Comparison of ENCODE assay signal across 1 cellular context in the genomic region with DNA sequence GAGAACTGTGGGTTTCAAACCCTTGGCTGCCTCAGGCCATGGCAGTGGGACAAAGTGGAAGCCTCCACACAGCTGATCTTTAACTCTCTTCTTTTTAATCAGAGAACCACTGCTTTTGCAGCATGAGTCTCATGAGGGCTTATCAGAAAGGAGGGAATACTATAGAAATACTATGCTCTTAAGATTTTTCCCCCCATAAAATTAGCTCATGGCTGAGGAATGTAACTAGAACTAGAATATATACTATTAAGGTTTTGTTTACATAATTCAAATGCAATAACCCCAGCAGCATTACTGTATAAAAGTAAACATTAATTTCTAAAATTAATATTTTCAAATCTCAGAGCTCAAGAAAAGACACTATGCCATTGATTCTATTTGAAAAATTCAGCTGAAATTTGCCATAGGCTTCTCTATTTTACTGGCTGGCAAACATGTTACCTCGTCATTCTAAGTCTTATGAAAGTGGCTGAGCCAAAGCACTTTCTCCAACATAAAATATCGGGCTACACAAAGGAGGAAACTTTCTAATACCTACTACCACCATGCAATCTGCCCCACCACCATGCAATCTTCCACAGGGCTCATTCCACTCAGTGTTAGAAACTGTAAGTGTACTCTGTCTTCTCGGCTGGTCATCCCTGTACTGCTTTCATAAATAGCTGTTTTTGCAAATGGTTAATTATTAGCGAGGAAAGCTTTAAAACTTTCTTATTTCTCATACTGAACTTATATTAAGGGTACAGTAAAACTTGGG.
TF ChIP-seq lines count a peak whose summit lies in the region.

No MANE protein-coding gene starts in this region.

TF ChIP-seq in GM23338, 12 proteins besides CTCF, POLR2A, EP300 and RAD21 (continued from another document):
- TF ChIP-seq, protein P1, sequence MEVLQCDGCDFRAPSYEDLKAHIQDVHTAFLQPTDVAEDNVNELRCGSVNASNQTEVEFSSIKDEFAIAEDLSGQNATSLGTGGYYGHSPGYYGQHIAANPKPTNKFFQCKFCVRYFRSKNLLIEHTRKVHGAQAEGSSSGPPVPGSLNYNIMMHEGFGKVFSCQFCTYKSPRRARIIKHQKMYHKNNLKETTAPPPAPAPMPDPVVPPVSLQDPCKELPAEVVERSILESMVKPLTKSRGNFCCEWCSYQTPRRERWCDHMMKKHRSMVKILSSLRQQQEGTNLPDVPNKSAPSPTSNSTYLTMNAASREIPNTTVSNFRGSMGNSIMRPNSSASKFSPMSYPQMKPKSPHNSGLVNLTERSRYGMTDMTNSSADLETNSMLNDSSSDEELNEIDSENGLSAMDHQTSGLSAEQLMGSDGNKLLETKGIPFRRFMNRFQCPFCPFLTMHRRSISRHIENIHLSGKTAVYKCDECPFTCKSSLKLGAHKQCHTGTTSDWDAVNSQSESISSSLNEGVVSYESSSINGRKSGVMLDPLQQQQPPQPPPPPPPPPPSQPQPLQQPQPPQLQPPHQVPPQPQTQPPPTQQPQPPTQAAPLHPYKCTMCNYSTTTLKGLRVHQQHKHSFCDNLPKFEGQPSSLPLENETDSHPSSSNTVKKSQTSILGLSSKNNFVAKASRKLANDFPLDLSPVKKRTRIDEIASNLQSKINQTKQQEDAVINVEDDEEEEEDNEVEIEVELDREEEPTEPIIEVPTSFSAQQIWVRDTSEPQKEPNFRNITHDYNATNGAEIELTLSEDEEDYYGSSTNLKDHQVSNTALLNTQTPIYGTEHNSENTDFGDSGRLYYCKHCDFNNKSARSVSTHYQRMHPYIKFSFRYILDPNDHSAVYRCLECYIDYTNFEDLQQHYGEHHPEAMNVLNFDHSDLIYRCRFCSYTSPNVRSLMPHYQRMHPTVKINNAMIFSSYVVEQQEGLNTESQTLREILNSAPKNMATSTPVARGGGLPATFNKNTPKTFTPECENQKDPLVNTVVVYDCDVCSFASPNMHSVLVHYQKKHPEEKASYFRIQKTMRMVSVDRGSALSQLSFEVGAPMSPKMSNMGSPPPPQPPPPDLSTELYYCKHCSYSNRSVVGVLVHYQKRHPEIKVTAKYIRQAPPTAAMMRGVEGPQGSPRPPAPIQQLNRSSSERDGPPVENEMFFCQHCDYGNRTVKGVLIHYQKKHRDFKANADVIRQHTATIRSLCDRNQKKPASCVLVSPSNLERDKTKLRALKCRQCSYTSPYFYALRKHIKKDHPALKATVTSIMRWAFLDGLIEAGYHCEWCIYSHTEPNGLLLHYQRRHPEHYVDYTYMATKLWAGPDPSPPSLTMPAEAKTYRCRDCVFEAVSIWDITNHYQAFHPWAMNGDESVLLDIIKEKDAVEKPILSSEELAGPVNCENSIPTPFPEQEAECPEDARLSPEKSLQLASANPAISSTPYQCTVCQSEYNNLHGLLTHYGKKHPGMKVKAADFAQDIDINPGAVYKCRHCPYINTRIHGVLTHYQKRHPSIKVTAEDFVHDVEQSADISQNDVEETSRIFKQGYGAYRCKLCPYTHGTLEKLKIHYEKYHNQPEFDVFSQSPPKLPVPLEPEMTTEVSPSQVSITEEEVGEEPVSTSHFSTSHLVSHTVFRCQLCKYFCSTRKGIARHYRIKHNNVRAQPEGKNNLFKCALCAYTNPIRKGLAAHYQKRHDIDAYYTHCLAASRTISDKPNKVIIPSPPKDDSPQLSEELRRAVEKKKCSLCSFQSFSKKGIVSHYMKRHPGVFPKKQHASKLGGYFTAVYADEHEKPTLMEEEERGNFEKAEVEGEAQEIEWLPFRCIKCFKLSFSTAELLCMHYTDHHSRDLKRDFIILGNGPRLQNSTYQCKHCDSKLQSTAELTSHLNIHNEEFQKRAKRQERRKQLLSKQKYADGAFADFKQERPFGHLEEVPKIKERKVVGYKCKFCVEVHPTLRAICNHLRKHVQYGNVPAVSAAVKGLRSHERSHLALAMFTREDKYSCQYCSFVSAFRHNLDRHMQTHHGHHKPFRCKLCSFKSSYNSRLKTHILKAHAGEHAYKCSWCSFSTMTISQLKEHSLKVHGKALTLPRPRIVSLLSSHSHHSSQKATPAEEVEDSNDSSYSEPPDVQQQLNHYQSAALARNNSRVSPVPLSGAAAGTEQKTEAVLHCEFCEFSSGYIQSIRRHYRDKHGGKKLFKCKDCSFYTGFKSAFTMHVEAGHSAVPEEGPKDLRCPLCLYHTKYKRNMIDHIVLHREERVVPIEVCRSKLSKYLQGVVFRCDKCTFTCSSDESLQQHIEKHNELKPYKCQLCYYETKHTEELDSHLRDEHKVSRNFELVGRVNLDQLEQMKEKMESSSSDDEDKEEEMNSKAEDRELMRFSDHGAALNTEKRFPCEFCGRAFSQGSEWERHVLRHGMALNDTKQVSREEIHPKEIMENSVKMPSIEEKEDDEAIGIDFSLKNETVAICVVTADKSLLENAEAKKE (CRISPR knock-in tag; IDR thresholded peaks at IDR 0.05): no peak
- TF ChIP-seq POLR2AphosphoS5 (IDR thresholded peaks at IDR 0.05; ENCODE audit: low read depth): no peak
- no peak for TF ChIP-seq NANOG (IDR thresholded peaks at IDR 0.05; ENCODE audit: borderline replicate concordance)
- TF ChIP-seq STAT1 (IDR thresholded peaks at IDR 0.05; ENCODE audit: unreplicated experiment): no peak
- TF ChIP-seq ZNF331 (CRISPR knock-in tag; IDR thresholded peaks at IDR 0.05; ENCODE audit: low read depth): no peak
- no peak for TF ChIP-seq EZH2phosphoT487 (IDR thresholded peaks at IDR 0.05; ENCODE audit: unreplicated experiment)
- TF ChIP-seq CREB1 (CRISPR knock-in tag; IDR thresholded peaks at IDR 0.05; ENCODE audit: low read depth): no peak
- TF ChIP-seq ZNF114 (CRISPR knock-in tag; IDR thresholded peaks at IDR 0.05): no peak
- TF ChIP-seq, protein P2, sequence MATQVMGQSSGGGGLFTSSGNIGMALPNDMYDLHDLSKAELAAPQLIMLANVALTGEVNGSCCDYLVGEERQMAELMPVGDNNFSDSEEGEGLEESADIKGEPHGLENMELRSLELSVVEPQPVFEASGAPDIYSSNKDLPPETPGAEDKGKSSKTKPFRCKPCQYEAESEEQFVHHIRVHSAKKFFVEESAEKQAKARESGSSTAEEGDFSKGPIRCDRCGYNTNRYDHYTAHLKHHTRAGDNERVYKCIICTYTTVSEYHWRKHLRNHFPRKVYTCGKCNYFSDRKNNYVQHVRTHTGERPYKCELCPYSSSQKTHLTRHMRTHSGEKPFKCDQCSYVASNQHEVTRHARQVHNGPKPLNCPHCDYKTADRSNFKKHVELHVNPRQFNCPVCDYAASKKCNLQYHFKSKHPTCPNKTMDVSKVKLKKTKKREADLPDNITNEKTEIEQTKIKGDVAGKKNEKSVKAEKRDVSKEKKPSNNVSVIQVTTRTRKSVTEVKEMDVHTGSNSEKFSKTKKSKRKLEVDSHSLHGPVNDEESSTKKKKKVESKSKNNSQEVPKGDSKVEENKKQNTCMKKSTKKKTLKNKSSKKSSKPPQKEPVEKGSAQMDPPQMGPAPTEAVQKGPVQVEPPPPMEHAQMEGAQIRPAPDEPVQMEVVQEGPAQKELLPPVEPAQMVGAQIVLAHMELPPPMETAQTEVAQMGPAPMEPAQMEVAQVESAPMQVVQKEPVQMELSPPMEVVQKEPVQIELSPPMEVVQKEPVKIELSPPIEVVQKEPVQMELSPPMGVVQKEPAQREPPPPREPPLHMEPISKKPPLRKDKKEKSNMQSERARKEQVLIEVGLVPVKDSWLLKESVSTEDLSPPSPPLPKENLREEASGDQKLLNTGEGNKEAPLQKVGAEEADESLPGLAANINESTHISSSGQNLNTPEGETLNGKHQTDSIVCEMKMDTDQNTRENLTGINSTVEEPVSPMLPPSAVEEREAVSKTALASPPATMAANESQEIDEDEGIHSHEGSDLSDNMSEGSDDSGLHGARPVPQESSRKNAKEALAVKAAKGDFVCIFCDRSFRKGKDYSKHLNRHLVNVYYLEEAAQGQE (IDR thresholded peaks at IDR 0.05; ENCODE audit: unreplicated experiment): no peak
